Comparison of ENCODE assay signal across 21 cellular contexts in the genomic region with DNA sequence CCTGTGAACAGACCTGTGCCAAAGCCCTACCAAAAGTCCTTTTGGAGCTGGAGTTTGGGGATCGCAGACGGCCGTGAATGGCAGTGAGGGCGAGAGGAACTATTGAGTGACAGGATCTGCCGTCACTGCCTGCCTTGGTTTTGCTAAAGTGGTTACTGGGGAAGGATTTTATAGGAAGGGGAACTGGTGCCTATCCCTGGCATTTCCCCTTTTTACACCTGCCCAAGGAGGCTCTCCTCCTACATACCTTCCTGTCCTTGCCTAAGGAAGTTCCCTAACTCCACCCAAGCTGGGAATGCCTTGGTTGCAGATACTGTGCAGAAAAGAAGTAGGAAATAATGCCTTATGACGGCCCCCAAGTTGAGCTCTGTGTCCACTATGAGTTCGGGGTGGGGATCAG. TPM values are rescaled to one million over a fixed set of nuclear protein-coding genes. Genes with fewer than 3 reads are reported as not detected.
"Had no signal": no experiment of that assay in that cellular context is flagged by ENCODE, and none has a peak within 500 bp of the region (broad histone marks: within the 10 kb centered on the region; RNA-seq: fewer than 3 reads in every experiment).

No MANE protein-coding gene starts in this region.

- H3K4me1 Mint-ChIP-seq: mesothelial cell of epicardium had no signal

- H3K4me1 ChIP-seq: esophagus muscularis mucosa, foreskin keratinocyte, gastroesophageal sphincter, heart left ventricle, left lung, lower lobe of right lung had no signal

- H3K9me3 ChIP-seq: esophagus muscularis mucosa, gastroesophageal sphincter, heart left ventricle, left lung, lower lobe of right lung had no signal

- H3K36me3 Mint-ChIP-seq: mesothelial cell of epicardium had no signal

- H3K4me3 Mint-ChIP-seq: immature natural killer cell, mesothelial cell of epicardium had no signal

- DNase-seq: dermis blood vessel endothelial cell; dorsolateral prefrontal cortex; effector CD4-positive, alpha-beta T cell; effector memory CD4-positive, alpha-beta T cell; foreskin keratinocyte; heart left ventricle; hypothalamus; immature natural killer cell; islet precursor cell; kidney; kidney glomerular epithelial cell; left colon; left lung; left ventricle myocardium superior; lower lobe of right lung; mesenchymal stem cell had no signal

- H3K27ac Mint-ChIP-seq: immature natural killer cell, mesothelial cell of epicardium had no signal

- H3K4me3 ChIP-seq: coronary artery, dorsolateral prefrontal cortex, esophagus muscularis mucosa, gastroesophageal sphincter, heart left ventricle, hepatocyte, left lung, lower lobe of right lung had no signal

- ATAC-seq: foreskin keratinocyte, gastroesophageal sphincter, heart left ventricle, left colon, left lung, left ventricle myocardium superior, lower lobe of right lung had no signal

- H3K9me3 Mint-ChIP-seq: immature natural killer cell had no signal

RNA-seq across cellular contexts. Expression of a gene that starts 14.5 kb away (rescaled TPM):
- total RNA-seq: foreskin keratinocyte had no signal
